ENCODE assay signal across 1 cellular context in the genomic region with DNA sequence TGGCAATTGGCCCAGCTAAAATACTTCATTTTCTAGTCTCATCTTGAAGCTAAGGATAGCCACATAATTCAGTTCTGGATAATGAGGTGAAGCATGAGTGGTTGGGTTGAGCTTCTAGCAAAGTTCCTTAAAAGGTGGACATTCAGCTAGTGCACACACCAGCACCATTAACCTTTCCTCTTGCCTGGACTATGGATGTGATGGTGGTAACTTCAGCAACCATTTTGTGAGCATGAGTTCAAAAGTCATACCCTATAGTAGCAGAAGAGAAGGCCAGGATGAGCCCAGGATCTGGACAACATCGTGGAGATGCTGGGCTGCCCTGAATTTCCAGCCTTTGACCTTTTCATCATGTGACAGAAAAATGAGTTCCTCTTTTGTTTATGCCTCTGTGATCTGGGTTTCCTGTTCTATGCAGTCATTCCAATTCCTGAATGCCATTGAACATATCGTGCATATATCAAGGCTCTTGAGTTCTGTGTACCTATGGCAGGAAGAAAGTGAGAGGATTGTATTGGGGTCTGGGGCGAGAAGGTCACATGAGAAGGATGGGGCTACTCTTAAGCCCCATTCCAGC.
A peak's percentile ranks its signal among the peaks of the same experiment; 100 is the strongest.
TF ChIP-seq lines count a peak whose summit lies in the region.

No MANE protein-coding gene starts in this region.

TF ChIP-seq in endothelial cell of umbilical vein, 7 proteins besides CTCF, POLR2A, EP300 and RAD21:
- TF ChIP-seq EZH2 (IDR thresholded peaks at IDR 0.05; ENCODE audit: borderline replicate concordance, low read depth, low read length, severe bottlenecking), result no peak
- peak; percentile 26 for TF ChIP-seq POLR2AphosphoS5 (IDR thresholded peaks at IDR 0.05; ENCODE audit: insufficient read depth, low read depth, low read length)
- no peak for TF ChIP-seq GATA2 (IDR thresholded peaks at IDR 0.05; ENCODE audit: insufficient read depth, insufficient read length, low read depth, low read length)
- no peak for TF ChIP-seq JUN (IDR thresholded peaks at IDR 0.05; ENCODE audit: borderline replicate concordance, insufficient read depth, insufficient read length, low read depth)
- TF ChIP-seq, protein P1, sequence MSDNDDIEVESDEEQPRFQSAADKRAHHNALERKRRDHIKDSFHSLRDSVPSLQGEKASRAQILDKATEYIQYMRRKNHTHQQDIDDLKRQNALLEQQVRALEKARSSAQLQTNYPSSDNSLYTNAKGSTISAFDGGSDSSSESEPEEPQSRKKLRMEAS (IDR thresholded peaks at IDR 0.05; ENCODE audit: insufficient read depth, insufficient read length), result no peak
- TF ChIP-seq FOS (IDR thresholded peaks at IDR 0.05; ENCODE audit: borderline replicate concordance, insufficient read depth, low read length), result no peak
- TF ChIP-seq MYC (IDR thresholded peaks at IDR 0.05; ENCODE audit: low read depth, low read length), result no peak
